In genomic region chr1:162373541-162374375, GRCh38 we compare ENCODE assay signal across 15 cellular contexts. TPM values are rescaled to one million over a fixed set of nuclear protein-coding genes. Genes with fewer than 3 reads are reported as not detected.
DNase-seq lines count a peak whose midpoint lies in the region; ATAC-seq and TF ChIP-seq lines count a peak whose summit lies in the region.
"Had no signal": no experiment of that assay in that cellular context is flagged by ENCODE, and none has a peak within 500 bp of the region (broad histone marks: within the 10 kb centered on the region; RNA-seq: fewer than 3 reads in every experiment).

No MANE protein-coding gene starts in this region.

- no peak overlapping the region for H2AFZ ChIP-seq in neural progenitor cell (replicated peaks)

- peaks cover 21% of the 10 kb centered on the region for H3K36me3 Mint-ChIP-seq in neural progenitor cell
- H3K36me3 Mint-ChIP-seq: activated naive CD4-positive, alpha-beta T cell treated with anti-CD3 and anti-CD28 coated beads, Interleukin-2, amount 50 U/mL, for 24 hours; CD4-positive, CD25-positive, alpha-beta regulatory T cell had no signal

- H3K4me2 ChIP-seq in neural progenitor cell: no peak overlapping the region

- no peak overlapping the region for H3K27ac ChIP-seq in neural progenitor cell
- H3K27ac ChIP-seq in gastrocnemius medialis: no peak overlapping the region
- H3K27ac ChIP-seq: right atrium auricular region, stomach had no signal

- DNase-seq in ELR (ENCODE audit: low read depth) (peak; percentile 92), NCI-H2196 treated with DMSO at 0.1 percent for 48 hours (lab: John Stamatoyannopoulos, UW; ENCODE audit: unreplicated experiment) (peak; percentile 36), cardiac fibroblast (ENCODE audit: low read depth in 2 of 2) (peak; percentile 54 to 84), neural progenitor cell (ENCODE audit: low spot score) (no peak), gastrocnemius medialis (no peak), NCI-H1694 treated with DMSO at 0.1 percent for 48 hours (lab: John Stamatoyannopoulos, UW) (no peak)
- no peak for DNase-seq in activated T-cell treated with anti-CD3 and anti-CD28 coated beads, Interleukin-2, amount 50 U/mL, for 48 hours
- DNase-seq in effector CD8-positive, alpha-beta T cell (lab: John Stamatoyannopoulos, UW): no peak
- DNase-seq: CD4-positive, CD25-positive, alpha-beta regulatory T cell; cortex of kidney; NCI-H510A; stomach had no signal

- ATAC-seq in gastrocnemius medialis: no peak

- H3K27me3 ChIP-seq in neural progenitor cell: no peaks in the 10 kb centered on the region
- H3K27me3 ChIP-seq in gastrocnemius medialis: no peaks in the 10 kb centered on the region
- H3K27me3 ChIP-seq: right atrium auricular region, stomach had no signal

- peaks cover 14% of the 10 kb centered on the region for H3K4me1 Mint-ChIP-seq in neural progenitor cell
- H3K4me1 Mint-ChIP-seq: activated naive CD4-positive, alpha-beta T cell treated with anti-CD3 and anti-CD28 coated beads, Interleukin-2, amount 50 U/mL, for 24 hours had no signal

- in situ Hi-C loops in gastrocnemius medialis (cut with MboI; ENCODE audit: low sequenced_read_pairs in 4 of 4): no loop called here

- H3K36me3 ChIP-seq in neural progenitor cell (no peaks in the 10 kb centered on the region), gastrocnemius medialis (no peaks in the 10 kb centered on the region)
- H3K36me3 ChIP-seq: right atrium auricular region had no signal

- H3K4me3 ChIP-seq in cardiac fibroblast (replicated peaks in 1 of 2; ENCODE audit: low read depth in 2 of 2, low read length in 2 of 2) (no peak overlapping the region), neural progenitor cell (no peak overlapping the region), gastrocnemius medialis (no peak overlapping the region)
- H3K4me3 ChIP-seq: right atrium auricular region, stomach had no signal

- intact Hi-C loops in gastrocnemius medialis (cut with DNase I; ENCODE audit: low total_unique reads): no loop called here

- no peaks in the 10 kb centered on the region for H3K79me2 ChIP-seq in neural progenitor cell (ENCODE audit: low read depth)

- H3K9me3 Mint-ChIP-seq in neural progenitor cell: no peaks in the 10 kb centered on the region
- H3K9me3 Mint-ChIP-seq: activated naive CD4-positive, alpha-beta T cell treated with anti-CD3 and anti-CD28 coated beads, Interleukin-2, amount 50 U/mL, for 24 hours had no signal

- no peaks in the 10 kb centered on the region for H3F3A ChIP-seq in neural progenitor cell (ENCODE audit: low read depth)

- H3K27me3 Mint-ChIP-seq in neural progenitor cell (ENCODE audit: insufficient read depth, low read depth): no peaks in the 10 kb centered on the region
- H3K27me3 Mint-ChIP-seq: CD4-positive, CD25-positive, alpha-beta regulatory T cell had no signal

- H3K4me3 Mint-ChIP-seq in neural progenitor cell: no peak overlapping the region
- H3K4me3 Mint-ChIP-seq: activated naive CD4-positive, alpha-beta T cell treated with anti-CD3 and anti-CD28 coated beads, Interleukin-2, amount 50 U/mL, for 24 hours; CD4-positive, CD25-positive, alpha-beta regulatory T cell had no signal

- H3K4me1 ChIP-seq in neural progenitor cell (no peaks in the 10 kb centered on the region), gastrocnemius medialis (no peaks in the 10 kb centered on the region)
- H3K4me1 ChIP-seq: right atrium auricular region had no signal

- no peaks in the 10 kb centered on the region for H3K9me3 ChIP-seq in neural progenitor cell (ENCODE audit: low read depth)
- H3K9me3 ChIP-seq in gastrocnemius medialis: no peaks in the 10 kb centered on the region
- H3K9me3 ChIP-seq: right atrium auricular region, stomach had no signal

- no peak for TF ChIP-seq CTCF in cardiac fibroblast (IDR thresholded peaks at IDR 0.05; ENCODE audit: low read depth, low read length)
- TF ChIP-seq CTCF in neural progenitor cell (IDR thresholded peaks at IDR 0.05): no peak
- no peak for TF ChIP-seq CTCF in gastrocnemius medialis (IDR thresholded peaks at IDR 0.05 in 4 of 5, conservative IDR thresholded peaks at IDR 0.05 in 1 of 5)

- no peak for TF ChIP-seq POLR2A in gastrocnemius medialis (IDR thresholded peaks at IDR 0.05)

- no peaks in the 10 kb centered on the region for H4K20me1 ChIP-seq in neural progenitor cell (ENCODE audit: low read depth)

- H3K9ac ChIP-seq in neural progenitor cell: no peak overlapping the region

- peak overlapping the region; percentile 54 for H3K27ac Mint-ChIP-seq in neural progenitor cell
- H3K27ac Mint-ChIP-seq: activated naive CD4-positive, alpha-beta T cell treated with anti-CD3 and anti-CD28 coated beads, Interleukin-2, amount 50 U/mL, for 24 hours; CD4-positive, CD25-positive, alpha-beta regulatory T cell had no signal

RNA-seq across cellular contexts. Expression of gene SPATA46, which starts 2.9 kb away (rescaled TPM):
- total RNA-seq in neural progenitor cell (ENCODE audit: low replicate concordance): not detected in 2 replicates
- total RNA-seq in gastrocnemius medialis: 1 to 10 TPM in 1 of 4 donors, not detected in 3; 1.7 TPM
- total RNA-seq: CD4-positive, CD25-positive, alpha-beta regulatory T cell; fibroblast of lung; right atrium auricular region; stomach had no signal

RNA-seq across cellular contexts. Expression of gene C1orf226, which starts 7.8 kb away (rescaled TPM):
- total RNA-seq in neural progenitor cell (ENCODE audit: low replicate concordance) (3.9 and 11.3 TPM in 2 replicates), gastrocnemius medialis (under 1 TPM; 0.36 to 0.95 (median 0.60) TPM)

RNA-seq across cellular contexts. Expression of gene SH2D1B, which starts 38.2 kb away (rescaled TPM):
- total RNA-seq in neural progenitor cell (ENCODE audit: low replicate concordance) (not detected in 2 replicates), gastrocnemius medialis (10 to 100 TPM in 1 of 4 donors, 1 to 10 TPM in 3; 2.1 to 34.2 (median 4.1) TPM)
- total RNA-seq: CD4-positive, CD25-positive, alpha-beta regulatory T cell; fibroblast of lung had no signal

Comparison
In these comparisons a context has a peak if more than half of its experiments do, and no peak if none do; other contexts are left out.
1. DNase-seq: peak in ELR (single experiment), NCI-H2196 treated with DMSO at 0.1 percent for 48 hours (single experiment) and cardiac fibroblast (2 of 2); none in neural progenitor cell (single experiment), activated T-cell treated with anti-CD3 and anti-CD28 coated beads, Interleukin-2, amount 50 U/mL, for 48 hours (0 of 2), gastrocnemius medialis (0 of 2), NCI-H1694 treated with DMSO at 0.1 percent for 48 hours (single experiment) and effector CD8-positive, alpha-beta T cell (single experiment).